ENCODE assay signal across 1 cellular context in the genomic region with DNA sequence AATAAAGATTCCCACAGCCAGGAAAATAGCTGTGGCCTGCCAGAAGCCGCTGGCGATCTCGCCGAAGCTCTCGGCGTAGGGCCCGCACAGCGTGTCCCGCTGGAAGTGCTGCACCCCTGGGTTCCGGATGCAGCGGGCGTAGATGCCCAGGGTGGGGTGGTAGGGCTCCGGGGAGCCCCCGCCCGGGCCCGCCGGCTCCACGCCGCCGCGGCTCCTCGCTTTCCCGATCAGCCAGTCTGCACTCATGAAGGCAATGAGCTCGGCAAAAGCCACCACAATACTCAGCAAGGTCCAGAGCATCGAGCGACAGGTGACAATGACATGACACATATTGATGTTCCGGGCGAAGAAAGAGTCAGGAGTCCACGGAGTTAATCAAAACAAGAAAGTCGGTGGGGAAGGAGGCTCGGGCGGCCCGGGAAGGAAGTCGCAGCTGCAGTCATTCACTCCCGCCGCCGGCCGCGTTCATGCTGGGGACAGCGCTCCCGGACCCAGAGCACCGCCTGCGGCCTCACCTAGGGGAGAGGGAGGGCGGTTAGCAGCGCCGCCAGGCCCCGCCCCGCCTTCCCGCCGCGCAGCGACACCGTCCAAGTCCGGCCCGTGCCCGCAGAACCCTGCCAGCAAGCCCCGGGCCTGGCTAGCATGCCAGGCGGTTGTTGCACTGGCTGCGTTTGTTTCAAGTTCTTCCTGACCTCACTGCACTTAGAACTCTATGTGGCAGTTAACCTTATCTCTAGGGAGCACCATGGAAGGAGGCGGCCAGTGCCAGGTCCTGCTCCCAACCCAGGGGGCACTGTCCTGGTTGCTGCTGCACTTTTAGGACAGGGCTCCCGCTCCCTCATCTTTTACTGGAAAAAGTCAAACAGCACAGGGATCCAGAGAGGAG.
TF ChIP-seq lines count a peak whose summit lies in the region.

No MANE protein-coding gene starts in this region.

TF ChIP-seq in SK-N-SH treated with all-trans-retinoic acid at 6 μM for 48 hours, 23 proteins besides CTCF, POLR2A, EP300 and RAD21 (continued from another document):
- TF ChIP-seq PPARA (CRISPR knock-in tag; IDR thresholded peaks at IDR 0.05; ENCODE audit: borderline replicate concordance) (no peak), BACH2 (CRISPR knock-in tag; IDR thresholded peaks at IDR 0.05; ENCODE audit: borderline replicate concordance) (no peak), RARB (CRISPR knock-in tag; IDR thresholded peaks at IDR 0.05) (no peak), CSDC2 (CRISPR knock-in tag; IDR thresholded peaks at IDR 0.05) (no peak), TOX (CRISPR knock-in tag; IDR thresholded peaks at IDR 0.05; ENCODE audit: borderline replicate concordance) (no peak)
- TF ChIP-seq, protein P1, sequence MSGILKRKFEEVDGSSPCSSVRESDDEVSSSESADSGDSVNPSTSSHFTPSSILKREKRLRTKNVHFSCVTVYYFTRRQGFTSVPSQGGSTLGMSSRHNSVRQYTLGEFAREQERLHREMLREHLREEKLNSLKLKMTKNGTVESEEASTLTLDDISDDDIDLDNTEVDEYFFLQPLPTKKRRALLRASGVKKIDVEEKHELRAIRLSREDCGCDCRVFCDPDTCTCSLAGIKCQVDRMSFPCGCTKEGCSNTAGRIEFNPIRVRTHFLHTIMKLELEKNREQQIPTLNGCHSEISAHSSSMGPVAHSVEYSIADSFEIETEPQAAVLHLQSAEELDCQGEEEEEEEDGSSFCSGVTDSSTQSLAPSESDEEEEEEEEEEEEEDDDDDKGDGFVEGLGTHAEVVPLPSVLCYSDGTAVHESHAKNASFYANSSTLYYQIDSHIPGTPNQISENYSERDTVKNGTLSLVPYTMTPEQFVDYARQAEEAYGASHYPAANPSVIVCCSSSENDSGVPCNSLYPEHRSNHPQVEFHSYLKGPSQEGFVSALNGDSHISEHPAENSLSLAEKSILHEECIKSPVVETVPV (CRISPR knock-in tag; IDR thresholded peaks at IDR 0.05): no peak
- TF ChIP-seq, protein P2, sequence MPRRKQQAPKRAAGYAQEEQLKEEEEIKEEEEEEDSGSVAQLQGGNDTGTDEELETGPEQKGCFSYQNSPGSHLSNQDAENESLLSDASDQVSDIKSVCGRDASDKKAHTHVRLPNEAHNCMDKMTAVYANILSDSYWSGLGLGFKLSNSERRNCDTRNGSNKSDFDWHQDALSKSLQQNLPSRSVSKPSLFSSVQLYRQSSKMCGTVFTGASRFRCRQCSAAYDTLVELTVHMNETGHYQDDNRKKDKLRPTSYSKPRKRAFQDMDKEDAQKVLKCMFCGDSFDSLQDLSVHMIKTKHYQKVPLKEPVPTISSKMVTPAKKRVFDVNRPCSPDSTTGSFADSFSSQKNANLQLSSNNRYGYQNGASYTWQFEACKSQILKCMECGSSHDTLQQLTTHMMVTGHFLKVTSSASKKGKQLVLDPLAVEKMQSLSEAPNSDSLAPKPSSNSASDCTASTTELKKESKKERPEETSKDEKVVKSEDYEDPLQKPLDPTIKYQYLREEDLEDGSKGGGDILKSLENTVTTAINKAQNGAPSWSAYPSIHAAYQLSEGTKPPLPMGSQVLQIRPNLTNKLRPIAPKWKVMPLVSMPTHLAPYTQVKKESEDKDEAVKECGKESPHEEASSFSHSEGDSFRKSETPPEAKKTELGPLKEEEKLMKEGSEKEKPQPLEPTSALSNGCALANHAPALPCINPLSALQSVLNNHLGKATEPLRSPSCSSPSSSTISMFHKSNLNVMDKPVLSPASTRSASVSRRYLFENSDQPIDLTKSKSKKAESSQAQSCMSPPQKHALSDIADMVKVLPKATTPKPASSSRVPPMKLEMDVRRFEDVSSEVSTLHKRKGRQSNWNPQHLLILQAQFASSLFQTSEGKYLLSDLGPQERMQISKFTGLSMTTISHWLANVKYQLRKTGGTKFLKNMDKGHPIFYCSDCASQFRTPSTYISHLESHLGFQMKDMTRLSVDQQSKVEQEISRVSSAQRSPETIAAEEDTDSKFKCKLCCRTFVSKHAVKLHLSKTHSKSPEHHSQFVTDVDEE (CRISPR knock-in tag; IDR thresholded peaks at IDR 0.05): no peak
